In the genomic region with DNA sequence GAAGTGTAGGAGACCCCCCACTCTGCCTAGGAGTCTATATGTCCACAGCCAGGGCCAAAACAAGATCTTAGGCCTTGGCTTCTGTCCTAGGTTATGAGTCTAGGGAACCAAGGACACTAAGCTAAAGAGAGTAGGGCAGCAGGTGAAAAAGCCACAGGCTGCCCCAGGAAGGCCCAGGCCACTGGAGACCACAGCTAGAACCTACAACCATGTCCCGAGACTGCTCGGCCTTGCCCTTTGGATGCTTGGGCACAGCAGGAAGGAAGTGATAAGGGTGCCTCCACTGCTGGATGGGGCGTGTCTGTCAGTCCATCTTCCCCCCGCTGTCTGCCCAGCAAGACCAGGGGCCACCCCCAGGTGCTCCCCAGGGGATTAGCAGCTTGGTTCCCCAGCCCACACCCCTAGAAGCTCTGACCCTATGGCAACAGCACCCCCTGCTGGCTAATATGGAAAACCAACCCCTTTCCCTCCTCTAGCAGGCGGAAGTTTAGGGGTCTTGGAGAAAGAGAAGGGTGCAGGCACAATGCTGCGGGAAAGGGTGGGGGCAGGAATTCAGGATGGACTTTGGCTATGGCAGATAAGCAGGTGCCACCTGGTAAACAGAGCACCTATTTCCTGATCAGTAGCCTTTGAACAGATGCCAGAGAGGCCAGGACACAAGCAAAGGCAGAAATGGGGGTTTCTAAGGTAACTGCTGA, we compare ENCODE assay signal across 1 cellular context.
TF ChIP-seq lines count a peak whose summit lies in the region.

No MANE protein-coding gene starts in this region.

TF ChIP-seq in K562, 482 proteins besides CTCF, POLR2A, EP300 and RAD21 (continued from another document):
- no peak for TF ChIP-seq ZNF79 (CRISPR knock-in tag; IDR thresholded peaks at IDR 0.05; ENCODE audit: low read depth)
- 0 out of 2 replicates have a peak, but pooled peaks have one; percentile 53 for TF ChIP-seq CBX5 (IDR thresholded peaks at IDR 0.05; ENCODE audit: borderline replicate concordance, low read depth)
- no peak for TF ChIP-seq BMI1 (IDR thresholded peaks at IDR 0.05; ENCODE audit: low read length)
- TF ChIP-seq ZBTB7A (IDR thresholded peaks at IDR 0.05; ENCODE audit: borderline replicate concordance, control insufficient read depth, low read depth, low read length), result peak; percentile 69
- TF ChIP-seq PHTF2 (CRISPR knock-in tag; IDR thresholded peaks at IDR 0.05), result no peak
- TF ChIP-seq ATF4 (CRISPR knock-in tag; IDR thresholded peaks at IDR 0.05), result peak; percentile 42; the same call in 1 of the 2 replicates
- peak in 1 of 2 experiments; percentile 55; a peak in 1 of 4 replicates for TF ChIP-seq RCOR1 (IDR thresholded peaks at IDR 0.05; ENCODE audit: borderline replicate concordance in 1 of 2, low read depth in 2 of 2, low read length in 2 of 2)
- TF ChIP-seq L3MBTL2 (IDR thresholded peaks at IDR 0.05), result 0 out of 2 replicates have a peak, but pooled peaks have one; percentile 19
TF ChIP-seq in K562: peak in this region for 64.
